2 cellular contexts compared by ENCODE assay signal in genomic region chr2:111017034-111017640, GRCh38.
A peak's percentile ranks its signal among the peaks of the same experiment; 100 is the strongest.
TF ChIP-seq lines count a peak whose summit lies in the region.

No MANE protein-coding gene starts in this region.

TF ChIP-seq in K562, 482 proteins besides CTCF, POLR2A, EP300 and RAD21:
- TF ChIP-seq TFAP4 (CRISPR knock-in tag; IDR thresholded peaks at IDR 0.05; ENCODE audit: borderline replicate concordance) (no peak), NRF1 (conservative IDR thresholded peaks at IDR 0.05 in 1 of 2, IDR thresholded peaks at IDR 0.05 in 1 of 2) (0 out of 4 replicates have a peak, but pooled peaks of 1 of the 2 experiments have one; percentile 24)
TF ChIP-seq in K562: peak in this region for 1.

TF ChIP-seq in HepG2, 621 proteins besides CTCF, POLR2A, EP300 and RAD21:
- no peak for TF ChIP-seq ZBTB37 (CRISPR knock-in tag; IDR thresholded peaks at IDR 0.05)
- peak; percentile 12 for TF ChIP-seq TEAD3 (CRISPR knock-in tag; optimal IDR thresholded peaks at IDR 0.05; ENCODE audit: borderline replicate concordance)
- TF ChIP-seq STAG1 (CRISPR knock-in tag; IDR thresholded peaks at IDR 0.05) = no peak
- TF ChIP-seq ZEB1 (IDR thresholded peaks at IDR 0.05; ENCODE audit: insufficient replicate concordance, low read depth) = no peak
TF ChIP-seq in HepG2: peak in this region for 1.
